18 cellular contexts compared by ENCODE assay signal in genomic region chr12:52125499-52125900, GRCh38. TPM values are rescaled to one million over a fixed set of nuclear protein-coding genes. Genes with fewer than 3 reads are reported as not detected.
DNase-seq lines count a peak whose midpoint lies in the region; ATAC-seq and TF ChIP-seq lines count a peak whose summit lies in the region.
"Had no signal": no experiment of that assay in that cellular context is flagged by ENCODE, and none has a peak within 500 bp of the region (broad histone marks: within the 10 kb centered on the region; RNA-seq: fewer than 3 reads in every experiment).

No MANE protein-coding gene starts in this region.

- no peak for TF ChIP-seq POLR2A in suprapubic skin (IDR thresholded peaks at IDR 0.05)

- DNase-seq in NCI-H2196 treated with DMSO at 0.1 percent for 48 hours (lab: John Stamatoyannopoulos, UW; ENCODE audit: unreplicated experiment): peak; percentile 55
- DNase-seq in NCI-H2196 (lab: John Stamatoyannopoulos, UW; ENCODE audit: unreplicated experiment): no peak
- DNase-seq in NCI-H146 (lab: John Stamatoyannopoulos, UW): peak; percentile 87
- DNase-seq in germinal center (ENCODE audit: low spot score): peak; percentile 2
- peak in 1 of 2 donors; percentile 49 for DNase-seq in suprapubic skin (ENCODE audit: low spot score in 2 of 2)
- DNase-seq in CD4-positive, alpha-beta T cell: no peak
- DNase-seq in UCSD-AML1 (lab: John Stamatoyannopoulos, UW; ENCODE audit: unreplicated experiment): no peak
- DNase-seq: ACHN; activated CD4-positive, alpha-beta T cell treated with anti-CD3 and anti-CD28 coated beads, Interleukin-2, amount 50 U/mL, for 4 hours; activated naive CD4-positive, alpha-beta T cell treated with anti-CD3 and anti-CD28 coated beads for 36 hours; GDM1; GOT3; stimulated activated CD4-positive, alpha-beta T cell treated with anti-CD3 and anti-CD28 coated beads, Interleukin-4, amount 100 ng/mL, for 24 hours had no signal

- POLR2A ChIA-PET in CD4-positive, alpha-beta T cell (lab: Charles Lee): no interaction called here

- 84% methylated on average over 4 of the region's 5 CpGs for WGBS in suprapubic skin

- no peak for TF ChIP-seq EP300 in suprapubic skin (IDR thresholded peaks at IDR 0.05)

- CTCF ChIA-PET in CD4-positive, alpha-beta T cell (lab: Charles Lee): interaction anchor here (0.9 kb wide), 1 partner anchor 9 kb away, joined by 3 read pairs; no protein-coding TSS in a partner anchor

- intact Hi-C loops in CD4-positive, alpha-beta T cell (cut with DNase I, micrococcal nuclease): no loop called here

- H3K9me3 Mint-ChIP-seq in CD4-positive, alpha-beta T cell: no peaks in the 10 kb centered on the region
- H3K9me3 Mint-ChIP-seq: activated naive CD4-positive, alpha-beta T cell treated with anti-CD3 and anti-CD28 coated beads for 36 hours; IgD-negative memory B cell; T-cell had no signal

- no peaks in the 10 kb centered on the region for H3K27me3 ChIP-seq in suprapubic skin
- H3K27me3 ChIP-seq in CD4-positive, alpha-beta T cell (ENCODE audit: control insufficient read depth, insufficient read depth, low read length): peaks cover 8% of the 10 kb centered on the region
- H3K27me3 ChIP-seq: pancreas had no signal

- no peaks in the 10 kb centered on the region for H3K36me3 ChIP-seq in suprapubic skin
- H3K36me3 ChIP-seq: pancreas had no signal

- no peak overlapping the region for H3K4me3 Mint-ChIP-seq in CD4-positive, alpha-beta T cell
- H3K4me3 Mint-ChIP-seq: activated naive CD4-positive, alpha-beta T cell treated with anti-CD3 and anti-CD28 coated beads for 36 hours; IgD-negative memory B cell; T-cell had no signal

- H3K4me1 Mint-ChIP-seq in CD4-positive, alpha-beta T cell (ENCODE audit: low read depth): peaks cover 6% of the 10 kb centered on the region

- peaks cover 43% of the 10 kb centered on the region for H3K4me1 ChIP-seq in suprapubic skin
- H3K4me1 ChIP-seq: pancreas had no signal

- H3K36me3 Mint-ChIP-seq in CD4-positive, alpha-beta T cell (ENCODE audit: low read depth): no peaks in the 10 kb centered on the region
- H3K36me3 Mint-ChIP-seq: IgD-negative memory B cell, T-cell had no signal

- H3K27ac ChIP-seq in suprapubic skin: peak overlapping the region; percentile 63
- H3K27ac ChIP-seq in CD4-positive, alpha-beta T cell (ENCODE audit: low read depth, low read length): no peak overlapping the region
- H3K27ac ChIP-seq: pancreas had no signal

- TF ChIP-seq CTCF in suprapubic skin (IDR thresholded peaks at IDR 0.05): no peak
- TF ChIP-seq CTCF in CD4-positive, alpha-beta T cell (IDR thresholded peaks at IDR 0.05): no peak

- H3K27ac Mint-ChIP-seq in CD4-positive, alpha-beta T cell: no peak overlapping the region
- H3K27ac Mint-ChIP-seq: activated naive CD4-positive, alpha-beta T cell treated with anti-CD3 and anti-CD28 coated beads for 36 hours; IgD-negative memory B cell; T-cell had no signal

- ATAC-seq in CD4-positive, alpha-beta T cell (ENCODE audit: poor library complexity): no peak
- ATAC-seq in HG03095 (IDR thresholded peaks at IDR 0.05; ENCODE audit: unreplicated experiment): no peak
- ATAC-seq: T-cell had no signal

- no peaks in the 10 kb centered on the region for H3K9me3 ChIP-seq in suprapubic skin
- H3K9me3 ChIP-seq in CD4-positive, alpha-beta T cell (ENCODE audit: control insufficient read depth, low read length): no peaks in the 10 kb centered on the region
- H3K9me3 ChIP-seq: pancreas had no signal

- H3K27me3 Mint-ChIP-seq in CD4-positive, alpha-beta T cell: peaks cover 44% of the 10 kb centered on the region

- H3K4me3 ChIP-seq in suprapubic skin: no peak overlapping the region
- H3K4me3 ChIP-seq: pancreas had no signal

RNA-seq across cellular contexts. Expression of gene SMIM41, which starts 46.0 kb away (rescaled TPM):
- total RNA-seq in suprapubic skin: under 1 TPM in 2 of 4 donors, not detected in 2; 0.51 to 0.57 TPM
- total RNA-seq in CD4-positive, alpha-beta T cell: not detected
- total RNA-seq: activated naive CD4-positive, alpha-beta T cell treated with anti-CD3 and anti-CD28 coated beads for 36 hours; lung microvascular endothelial cell had no signal

RNA-seq across cellular contexts. Expression of gene ATG101, which starts 55.7 kb away (rescaled TPM):
- 10 to 100 TPM; 39.5 to 76.1 (median 56.5) TPM for total RNA-seq in suprapubic skin
- 10 to 100 TPM; 20.6 to 20.9 TPM for total RNA-seq in CD4-positive, alpha-beta T cell

Comparison
In these comparisons a context has a peak if more than half of its experiments do, and no peak if none do; other contexts are left out.
1. DNase-seq: peak in NCI-H2196 treated with DMSO at 0.1 percent for 48 hours (single experiment), NCI-H146 (single experiment) and germinal center (single experiment); none in NCI-H2196 (single experiment), CD4-positive, alpha-beta T cell (0 of 10) and UCSD-AML1 (single experiment).